8 cellular contexts compared by ENCODE assay signal in the genomic region with DNA sequence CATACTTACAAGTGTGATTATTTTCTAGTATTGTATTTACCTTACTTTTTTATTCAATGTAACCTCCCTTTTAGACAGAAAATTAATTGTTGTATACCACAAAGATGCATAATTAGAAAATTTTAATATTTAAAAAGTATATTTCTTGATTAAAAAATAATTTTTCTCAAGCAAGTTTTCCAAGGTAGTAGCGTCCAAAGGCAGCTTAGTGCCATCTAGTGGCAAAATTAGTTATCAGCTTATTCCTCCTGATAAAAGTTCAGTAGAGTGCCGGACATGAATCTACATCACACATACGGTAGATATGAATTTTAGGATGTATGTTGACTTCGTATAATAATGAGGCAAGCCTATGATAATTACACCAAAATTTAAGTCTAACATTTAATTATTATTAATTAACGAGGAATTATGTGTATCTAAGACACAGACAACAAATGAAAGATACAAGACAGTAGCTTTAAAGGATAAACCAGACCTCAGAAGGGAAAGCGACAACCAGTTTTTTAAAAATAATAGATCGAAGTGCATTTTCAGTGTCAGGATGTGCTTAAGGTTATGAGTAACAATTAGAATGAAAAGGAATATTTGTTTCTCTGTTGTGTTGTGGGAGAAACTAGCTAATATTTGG.
DNase-seq lines count a peak whose midpoint lies in the region; ATAC-seq, FAIRE-seq and TF ChIP-seq lines count a peak whose summit lies in the region.

No MANE protein-coding gene starts in this region.

- no peaks in the 10 kb centered on the region for H3K36me3 Mint-ChIP-seq in effector memory CD8-positive, alpha-beta T cell (ENCODE audit: insufficient read depth)

- H4K20me1 ChIP-seq in H1 (replicated peaks in 1 of 2; ENCODE audit: control insufficient read depth in 1 of 2, insufficient read depth in 2 of 2, low read length in 2 of 2): no peaks in the 10 kb centered on the region

- peak; percentile 73 for ATAC-seq in HG03097 (IDR thresholded peaks at IDR 0.05; ENCODE audit: low FRiP score, unreplicated experiment)
- ATAC-seq in effector memory CD8-positive, alpha-beta T cell (replicated peaks): no peak
- ATAC-seq in HG03025 (IDR thresholded peaks at IDR 0.05; ENCODE audit: low FRiP score, unreplicated experiment): no peak

- H3K27ac Mint-ChIP-seq in effector memory CD8-positive, alpha-beta T cell: no peak overlapping the region

- POLR2A ChIA-PET in AG04450 (lab: Yijun Ruan, JAX): interaction anchor here (1.8 kb wide), 1 partner anchor 276 kb away, joined by 7 read pairs; no protein-coding TSS in a partner anchor
- POLR2A ChIA-PET in H1 (lab: Charles Lee; ENCODE audit: partially characterized antibody): interaction anchor here (0.5 kb wide), 1 partner anchor 11 kb away, joined by 3 read pairs; no protein-coding TSS in a partner anchor

- no peak overlapping the region for H3K9ac ChIP-seq in H1 (replicated peaks in 1 of 4; ENCODE audit: extremely low read depth in 1 of 4, low read depth in 3 of 4, low read length in 3 of 4)

- H3K27me3 ChIP-seq in AG04450 (ENCODE audit: control insufficient read depth, insufficient read depth, low read length): no peaks in the 10 kb centered on the region
- no peaks in the 10 kb centered on the region for H3K27me3 ChIP-seq in H1 (replicated peaks in 1 of 4; ENCODE audit: control insufficient read depth in 3 of 4, extremely low read depth in 1 of 4, insufficient read depth in 3 of 4, low read length in 3 of 4)
- no peaks in the 10 kb centered on the region for H3K27me3 ChIP-seq in neuron (ENCODE audit: insufficient read depth, low read length)

- H2BK5ac ChIP-seq in H1 (ENCODE audit: low read depth, low read length): no peak overlapping the region

- H3K23me2 ChIP-seq in H1 (ENCODE audit: low read depth, low read length): no peaks in the 10 kb centered on the region

- H4K5ac ChIP-seq in H1 (ENCODE audit: insufficient read length, low read depth, low read length): no peak overlapping the region

- H3K4me2 ChIP-seq in H1 (ENCODE audit: insufficient read depth in 1 of 2, low read depth in 2 of 2, low read length in 2 of 2): no peak overlapping the region

- no peak overlapping the region for H2AFZ ChIP-seq in H1 (ENCODE audit: low read length)
- H2AFZ ChIP-seq in neuron (ENCODE audit: low read depth, low read length): peak overlapping the region; percentile 54

- H3K79me1 ChIP-seq in H1 (ENCODE audit: low read depth, low read length): no peaks in the 10 kb centered on the region

- H2BK120ac ChIP-seq in H1 (replicated peaks; ENCODE audit: low read depth, low read length): no peak overlapping the region

- no peak overlapping the region for H4K91ac ChIP-seq in H1 (replicated peaks; ENCODE audit: insufficient read length, low read length)

- no peak overlapping the region for H2BK20ac ChIP-seq in H1 (ENCODE audit: low read length)

- FAIRE-seq in H1 (lab: Jason Lieb, UNC): no peak

- H3K4me1 Mint-ChIP-seq in effector memory CD8-positive, alpha-beta T cell (ENCODE audit: low read depth in 2 of 2): no peaks in the 10 kb centered on the region

- H3K27ac ChIP-seq in AG04450 (ENCODE audit: low read depth, low read length): no peak overlapping the region
- H3K27ac ChIP-seq in H1 (ENCODE audit: low read depth, low read length): no peak overlapping the region

- CTCF ChIA-PET in AG04450 (lab: Charles Lee): interaction anchor here (0.6 to 4.4 kb wide), 66 partner anchors 7 to 1209 kb away, joined by 3 to 265 read pairs (median 5); no protein-coding TSS in a partner anchor
- CTCF ChIA-PET in H1 (lab: Charles Lee; ENCODE audit: partially characterized antibody): interaction anchor here (0.6 to 3.7 kb wide), 40 partner anchors 10 to 704 kb away, joined by 3 to 83 read pairs (median 4); no protein-coding TSS in a partner anchor

- H3K79me2 ChIP-seq in H1 (ENCODE audit: control insufficient read depth in 1 of 2, insufficient read depth in 2 of 2, low read length in 2 of 2): no peaks in the 10 kb centered on the region

- H3K4me3 Mint-ChIP-seq in effector memory CD8-positive, alpha-beta T cell: no peak overlapping the region

- DNase-seq in AG04450 (ENCODE audit: low read depth, low spot score): peak; percentile 15
- no peak for DNase-seq in GM13977 (ENCODE audit: low spot score)
- DNase-seq in NOMO-1 treated with dmso at 0.1 percent for 144 hours (lab: John Stamatoyannopoulos, UW; ENCODE audit: unreplicated experiment): peak; percentile 11
- DNase-seq in H1 (ENCODE audit: low read depth in 1 of 2, low spot score in 2 of 2): no peak
- DNase-seq in effector memory CD8-positive, alpha-beta T cell: no peak

- H3K36me3 ChIP-seq in H1 (ENCODE audit: control insufficient read depth in 2 of 4, insufficient read depth in 4 of 4, low read length in 3 of 4) (no peaks in the 10 kb centered on the region), neuron (ENCODE audit: insufficient read depth, low read length) (no peaks in the 10 kb centered on the region)

- no peak overlapping the region for H3K4ac ChIP-seq in H1 (replicated peaks; ENCODE audit: insufficient read length, low read depth, low read length)

- in situ Hi-C loops in GM13977 (cut with MboI; ENCODE audit: low pct_unique_long_range_greater_than_20kb, low sequenced_read_pairs, unreplicated experiment): no loop called here

- no peak overlapping the region for H3K23ac ChIP-seq in H1 (ENCODE audit: insufficient read length)

- TF ChIP-seq CTCF in AG04450 (IDR thresholded peaks at IDR 0.05; ENCODE audit: low read depth, low read length): peak; percentile 83
- TF ChIP-seq CTCF in GM13977 (IDR thresholded peaks at IDR 0.05; ENCODE audit: extremely low read depth, insufficient read depth, missing control alignments): peak; percentile 69
- TF ChIP-seq CTCF in H1 (IDR thresholded peaks at IDR 0.05; ENCODE audit: control extremely low read depth in 1 of 3, insufficient read depth in 1 of 3, low read depth in 1 of 3, low read length in 3 of 3): peak in 2 of 3 experiments; percentile 44 to 55; a peak in 2 of 4 replicates

- TF ChIP-seq EP300 in H1 (IDR thresholded peaks at IDR 0.05; ENCODE audit: borderline replicate concordance in 1 of 2, low read depth in 2 of 2, low read length in 2 of 2): no peak

- H3K18ac ChIP-seq in H1 (ENCODE audit: extremely low read depth, low read length): no peak overlapping the region

- no peaks in the 10 kb centered on the region; a peak in 1 of 7 replicates for H3K4me1 ChIP-seq in H1 (replicated peaks in 1 of 4; ENCODE audit: control insufficient read depth in 3 of 4, insufficient read depth in 4 of 4, low read length in 3 of 4)
- peaks cover 4% of the 10 kb centered on the region for H3K4me1 ChIP-seq in neuron (ENCODE audit: insufficient read depth, low read length)

- WGBS in H1 (ENCODE audit: extremely low coverage in 1 of 2, insufficient coverage in 1 of 2, insufficient read length in 1 of 2, insufficient replicate concordance in 2 of 2, low coverage in 1 of 2, low lambda C conversion rate in 2 of 2, missing lambda C conversion rate in 1 of 2), 2 experiments: 41% methylated on average over 7 of the region's 7 CpGs; no CpG with 5 or more reads in 1 of the 2 experiments

- no peak for TF ChIP-seq POLR2A in H1 (IDR thresholded peaks at IDR 0.05; ENCODE audit: control extremely low read depth in 1 of 2, low read depth in 2 of 2, low read length in 2 of 2)

- peaks cover 0 to 14% of the 10 kb centered on the region in 2 donors for H3K9me3 Mint-ChIP-seq in effector memory CD8-positive, alpha-beta T cell

- TF ChIP-seq RAD21 in H1 (IDR thresholded peaks at IDR 0.05 in 1 of 2, conservative IDR thresholded peaks at IDR 0.05 in 1 of 2; ENCODE audit: low read depth in 2 of 2, low read length in 2 of 2): peak; percentile 81 to 85

- H3K14ac ChIP-seq in H1 (ENCODE audit: insufficient read length): no peak overlapping the region

- no peak overlapping the region for H2BK15ac ChIP-seq in H1 (ENCODE audit: low read length)

- no peaks in the 10 kb centered on the region for H3K9me3 ChIP-seq in AG04450 (ENCODE audit: control insufficient read depth, insufficient read depth, low read length)
- H3K9me3 ChIP-seq in H1 (ENCODE audit: insufficient read depth in 2 of 2, low read depth in 1 of 2, low read length in 1 of 2): no peaks in the 10 kb centered on the region; a peak in 1 of 4 replicates
- no peaks in the 10 kb centered on the region for H3K9me3 ChIP-seq in neuron (ENCODE audit: low read length)

- no peaks in the 10 kb centered on the region for H3K27me3 Mint-ChIP-seq in effector memory CD8-positive, alpha-beta T cell

- H3K4me3 ChIP-seq in AG04450 (ENCODE audit: low read depth, low read length) (no peak overlapping the region), H1 (ENCODE audit: extremely low read depth in 1 of 4, insufficient read depth in 2 of 4, low read depth in 3 of 4, low read length in 4 of 4) (no peak overlapping the region), neuron (ENCODE audit: low read length) (no peak overlapping the region)

- H2AK5ac ChIP-seq in H1 (ENCODE audit: low read depth, low read length): no peak overlapping the region

- no peak overlapping the region for H2BK12ac ChIP-seq in H1 (ENCODE audit: low read depth, low read length)

- H4K8ac ChIP-seq in H1 (ENCODE audit: extremely low read depth, insufficient read depth, low read length): no peak overlapping the region

- no peak overlapping the region for H3K56ac ChIP-seq in H1 (replicated peaks; ENCODE audit: insufficient read length, low read depth, low read length)

TF ChIP-seq in H1, 55 proteins besides CTCF, POLR2A, EP300 and RAD21:
- TF ChIP-seq RXRA (IDR thresholded peaks at IDR 0.05; ENCODE audit: insufficient read depth, low read depth, low read length) (no peak), HDAC6 (IDR thresholded peaks at IDR 0.05; ENCODE audit: low read depth, low read length) (no peak), HDAC2 (IDR thresholded peaks at IDR 0.05; ENCODE audit: borderline replicate concordance in 1 of 2, low read depth in 2 of 2, low read length in 2 of 2) (no peak), NRF1 (IDR thresholded peaks at IDR 0.05; ENCODE audit: low read depth, low read length) (no peak), POU5F1 (IDR thresholded peaks at IDR 0.05; ENCODE audit: low read depth, low read length) (no peak), BCL11A (IDR thresholded peaks at IDR 0.05; ENCODE audit: low read depth in 2 of 2, low read length in 2 of 2) (no peak), SP1 (IDR thresholded peaks at IDR 0.05; ENCODE audit: low read depth, low read length) (no peak)
- TF ChIP-seq, protein P1, sequence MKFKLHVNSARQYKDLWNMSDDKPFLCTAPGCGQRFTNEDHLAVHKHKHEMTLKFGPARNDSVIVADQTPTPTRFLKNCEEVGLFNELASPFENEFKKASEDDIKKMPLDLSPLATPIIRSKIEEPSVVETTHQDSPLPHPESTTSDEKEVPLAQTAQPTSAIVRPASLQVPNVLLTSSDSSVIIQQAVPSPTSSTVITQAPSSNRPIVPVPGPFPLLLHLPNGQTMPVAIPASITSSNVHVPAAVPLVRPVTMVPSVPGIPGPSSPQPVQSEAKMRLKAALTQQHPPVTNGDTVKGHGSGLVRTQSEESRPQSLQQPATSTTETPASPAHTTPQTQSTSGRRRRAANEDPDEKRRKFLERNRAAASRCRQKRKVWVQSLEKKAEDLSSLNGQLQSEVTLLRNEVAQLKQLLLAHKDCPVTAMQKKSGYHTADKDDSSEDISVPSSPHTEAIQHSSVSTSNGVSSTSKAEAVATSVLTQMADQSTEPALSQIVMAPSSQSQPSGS (IDR thresholded peaks at IDR 0.05; ENCODE audit: low read length): no peak

Comparison
In these comparisons a context has a peak if more than half of its experiments do, and no peak if none do; other contexts are left out.
1. DNase-seq: peak in AG04450 (single experiment) and NOMO-1 treated with dmso at 0.1 percent for 144 hours (single experiment); none in GM13977 (single experiment), H1 (0 of 2) and effector memory CD8-positive, alpha-beta T cell (0 of 3).
2. Peak in every context shown above with its lines, with median percentiles within 50 percentile points of each other: CTCF ChIP-seq.